1 cellular context compared by ENCODE assay signal in the genomic region with DNA sequence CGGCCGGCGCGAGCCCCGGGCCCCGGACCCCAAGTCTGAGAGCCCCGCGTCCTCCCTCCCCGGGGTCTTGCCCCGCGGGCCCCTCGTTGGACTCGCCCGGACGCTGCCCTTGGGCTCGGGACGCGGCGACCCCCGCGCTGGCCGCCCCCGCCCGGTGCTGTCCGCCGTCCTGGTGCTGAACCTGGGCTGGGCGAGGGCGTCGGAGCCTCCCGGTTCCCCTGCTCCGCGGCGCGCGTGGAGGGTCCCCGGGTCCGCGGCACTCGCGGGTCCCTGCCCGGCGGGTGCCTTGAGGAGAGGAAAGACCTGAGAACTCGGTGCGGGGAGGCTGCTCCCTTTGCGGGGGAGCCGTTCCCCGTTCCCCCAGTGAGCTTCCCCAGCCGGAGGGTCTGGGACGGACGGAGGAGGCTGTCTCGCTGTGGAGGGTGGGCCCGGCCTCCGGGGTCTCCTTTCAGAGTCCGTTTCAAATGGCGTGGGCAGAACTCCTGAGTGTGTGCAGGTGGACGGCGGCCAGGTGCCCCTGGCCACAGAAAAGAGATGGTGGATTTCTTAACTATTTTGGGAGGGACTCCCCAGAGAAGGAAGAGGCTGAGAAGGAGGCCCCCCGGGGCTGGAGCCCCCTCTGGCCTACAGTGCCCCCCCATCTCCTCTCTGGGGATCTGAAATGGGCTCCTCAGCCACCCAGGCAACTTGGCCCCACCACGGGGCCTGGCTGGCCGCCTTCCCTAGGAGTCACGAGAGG.
A peak's percentile ranks its signal among the peaks of the same experiment; 100 is the strongest.
TF ChIP-seq lines count a peak whose summit lies in the region.

No MANE protein-coding gene starts in this region.

TF ChIP-seq in GM12878, 131 proteins besides CTCF, POLR2A, EP300 and RAD21:
- TF ChIP-seq CBFB (IDR thresholded peaks at IDR 0.05; ENCODE audit: low read depth), result no peak
- 0 out of 3 replicates have a peak, but pooled peaks of 1 of the 2 experiments have one; percentile 19 for TF ChIP-seq EGR1 (IDR thresholded peaks at IDR 0.05; ENCODE audit: borderline replicate concordance in 1 of 2, low read depth in 2 of 2, low read length in 2 of 2)
- TF ChIP-seq, protein P1, sequence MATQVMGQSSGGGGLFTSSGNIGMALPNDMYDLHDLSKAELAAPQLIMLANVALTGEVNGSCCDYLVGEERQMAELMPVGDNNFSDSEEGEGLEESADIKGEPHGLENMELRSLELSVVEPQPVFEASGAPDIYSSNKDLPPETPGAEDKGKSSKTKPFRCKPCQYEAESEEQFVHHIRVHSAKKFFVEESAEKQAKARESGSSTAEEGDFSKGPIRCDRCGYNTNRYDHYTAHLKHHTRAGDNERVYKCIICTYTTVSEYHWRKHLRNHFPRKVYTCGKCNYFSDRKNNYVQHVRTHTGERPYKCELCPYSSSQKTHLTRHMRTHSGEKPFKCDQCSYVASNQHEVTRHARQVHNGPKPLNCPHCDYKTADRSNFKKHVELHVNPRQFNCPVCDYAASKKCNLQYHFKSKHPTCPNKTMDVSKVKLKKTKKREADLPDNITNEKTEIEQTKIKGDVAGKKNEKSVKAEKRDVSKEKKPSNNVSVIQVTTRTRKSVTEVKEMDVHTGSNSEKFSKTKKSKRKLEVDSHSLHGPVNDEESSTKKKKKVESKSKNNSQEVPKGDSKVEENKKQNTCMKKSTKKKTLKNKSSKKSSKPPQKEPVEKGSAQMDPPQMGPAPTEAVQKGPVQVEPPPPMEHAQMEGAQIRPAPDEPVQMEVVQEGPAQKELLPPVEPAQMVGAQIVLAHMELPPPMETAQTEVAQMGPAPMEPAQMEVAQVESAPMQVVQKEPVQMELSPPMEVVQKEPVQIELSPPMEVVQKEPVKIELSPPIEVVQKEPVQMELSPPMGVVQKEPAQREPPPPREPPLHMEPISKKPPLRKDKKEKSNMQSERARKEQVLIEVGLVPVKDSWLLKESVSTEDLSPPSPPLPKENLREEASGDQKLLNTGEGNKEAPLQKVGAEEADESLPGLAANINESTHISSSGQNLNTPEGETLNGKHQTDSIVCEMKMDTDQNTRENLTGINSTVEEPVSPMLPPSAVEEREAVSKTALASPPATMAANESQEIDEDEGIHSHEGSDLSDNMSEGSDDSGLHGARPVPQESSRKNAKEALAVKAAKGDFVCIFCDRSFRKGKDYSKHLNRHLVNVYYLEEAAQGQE (IDR thresholded peaks at IDR 0.05; ENCODE audit: low read depth, low read length), result peak; percentile 66
